ENCODE assay signal across 11 cellular contexts in the genomic region with DNA sequence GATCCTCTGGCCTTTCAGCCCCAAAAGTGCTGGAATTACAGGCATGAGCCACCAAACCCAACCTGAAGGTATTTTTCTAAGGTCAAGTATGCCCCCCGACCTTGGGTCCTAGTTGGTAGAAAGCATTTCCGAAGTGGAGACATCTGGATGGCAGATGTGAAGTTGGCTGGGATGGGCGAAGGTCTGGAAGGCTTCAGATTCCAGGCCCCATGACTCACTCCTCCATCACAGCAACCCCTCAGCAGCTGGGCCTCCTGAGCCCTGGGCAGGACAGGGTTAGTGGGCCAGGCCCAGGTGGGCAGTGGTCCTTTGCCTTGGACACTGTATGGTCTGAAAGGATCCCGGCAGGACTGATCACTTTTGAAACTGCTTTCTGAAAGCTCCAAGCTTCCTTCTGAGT. TPM values are rescaled to one million over a fixed set of nuclear protein-coding genes. Genes with fewer than 3 reads are reported as not detected.
DNase-seq lines count a peak whose midpoint lies in the region; ATAC-seq and TF ChIP-seq lines count a peak whose summit lies in the region.
"Had no signal": no experiment of that assay in that cellular context is flagged by ENCODE, and none has a peak within 500 bp of the region (broad histone marks: within the 10 kb centered on the region; RNA-seq: fewer than 3 reads in every experiment).

No MANE protein-coding gene starts in this region.

- TF ChIP-seq POLR2A in breast epithelium (IDR thresholded peaks at IDR 0.05) = no peak

- peak overlapping the region; percentile 95 for H3K27ac Mint-ChIP-seq in HFFc6
- no peak overlapping the region for H3K27ac Mint-ChIP-seq in naive thymus-derived CD8-positive, alpha-beta T cell
- H3K27ac Mint-ChIP-seq: stimulated activated naive B cell treated with anti-CD40 and anti-IgM and Interleukin-4, amounts not matched to agents 10 μg/mL and 1 μg/mL and 100 μg/mL, for 72 hours had no signal

- no peak for ATAC-seq in naive thymus-derived CD8-positive, alpha-beta T cell
- ATAC-seq in GM19324 (IDR thresholded peaks at IDR 0.05; ENCODE audit: low FRiP score, unreplicated experiment) = no peak
- ATAC-seq: Panc1; stimulated activated naive B cell treated with anti-CD40 and anti-IgM and Interleukin-4, amounts not matched to agents 10 μg/mL and 1 μg/mL and 100 μg/mL, for 72 hours had no signal

- peak overlapping the region; percentile 78 for H3K4me3 Mint-ChIP-seq in HFFc6
- H3K4me3 Mint-ChIP-seq in naive thymus-derived CD8-positive, alpha-beta T cell = no peak overlapping the region
- H3K4me3 Mint-ChIP-seq: stimulated activated naive B cell treated with anti-CD40 and anti-IgM and Interleukin-4, amounts not matched to agents 10 μg/mL and 1 μg/mL and 100 μg/mL, for 72 hours had no signal

- H3K4me1 ChIP-seq in breast epithelium (peaks cover 0 to 8% of the 10 kb centered on the region in 2 donors), urinary bladder (ENCODE audit: insufficient read depth) (no peaks in the 10 kb centered on the region)

- H3K9me3 Mint-ChIP-seq in HFFc6 = no peaks in the 10 kb centered on the region
- H3K9me3 Mint-ChIP-seq in naive thymus-derived CD8-positive, alpha-beta T cell = no peaks in the 10 kb centered on the region
- H3K9me3 Mint-ChIP-seq: stimulated activated naive B cell treated with anti-CD40 and anti-IgM and Interleukin-4, amounts not matched to agents 10 μg/mL and 1 μg/mL and 100 μg/mL, for 72 hours had no signal

- H3K9me3 ChIP-seq in breast epithelium = no peaks in the 10 kb centered on the region
- H3K9me3 ChIP-seq: spleen had no signal

- intact Hi-C loops in breast epithelium (cut with DNase I; ENCODE audit: low total_unique reads) = loop anchor here (5.0 kb wide), 1 partner anchor 140 kb away; no protein-coding TSS in a partner anchor

- TF ChIP-seq CTCF in HFFc6 (IDR thresholded peaks at IDR 0.05) (no peak), breast epithelium (IDR thresholded peaks at IDR 0.05) (no peak)

- H3K27me3 ChIP-seq in breast epithelium = no peaks in the 10 kb centered on the region

- H3K36me3 ChIP-seq in breast epithelium = no peaks in the 10 kb centered on the region
- no peaks in the 10 kb centered on the region for H3K36me3 ChIP-seq in urinary bladder (ENCODE audit: insufficient read depth)
- H3K36me3 ChIP-seq: spleen had no signal

- H3K27ac ChIP-seq in breast epithelium (peak overlapping the region; percentile 11 to 74), urinary bladder (ENCODE audit: low read depth) (peak overlapping the region; percentile 27)
- H3K27ac ChIP-seq: spleen had no signal

- H3K27me3 Mint-ChIP-seq in HFFc6 (ENCODE audit: insufficient read depth) = no peaks in the 10 kb centered on the region; the same call in 1 of the 2 replicates
- no peaks in the 10 kb centered on the region for H3K27me3 Mint-ChIP-seq in naive thymus-derived CD8-positive, alpha-beta T cell
- H3K27me3 Mint-ChIP-seq: stimulated activated naive B cell treated with anti-CD40 and anti-IgM and Interleukin-4, amounts not matched to agents 10 μg/mL and 1 μg/mL and 100 μg/mL, for 72 hours had no signal

- DNase-seq in HFFc6 (peak; percentile 80), breast epithelium (ENCODE audit: low spot score in 2 of 2) (no peak), hepatic stellate cell (ENCODE audit: low spot score) (peak; percentile 90), T-helper 1 cell (no peak)
- DNase-seq in naive thymus-derived CD8-positive, alpha-beta T cell = no peak
- DNase-seq: NCI-H2107; stimulated activated naive B cell treated with anti-CD40 and anti-IgM and Interleukin-4, amounts not matched to agents 10 μg/mL and 1 μg/mL and 100 μg/mL, for 72 hours had no signal

- POLR2A ChIA-PET in naive thymus-derived CD8-positive, alpha-beta T cell (lab: Charles Lee) = no interaction called here

- H3K4me1 Mint-ChIP-seq in HFFc6 (ENCODE audit: low read depth) = peaks cover 87% of the 10 kb centered on the region
- H3K4me1 Mint-ChIP-seq in naive thymus-derived CD8-positive, alpha-beta T cell = peaks cover 1 to 8% (median 3%) of the 10 kb centered on the region in 4 donors

- H3K4me3 ChIP-seq in breast epithelium (no peak overlapping the region), urinary bladder (ENCODE audit: low read depth, low read length) (no peak overlapping the region)
- H3K4me3 ChIP-seq: spleen had no signal

- peaks cover 5% of the 10 kb centered on the region for H3K36me3 Mint-ChIP-seq in HFFc6 (ENCODE audit: low read depth)
- H3K36me3 Mint-ChIP-seq in naive thymus-derived CD8-positive, alpha-beta T cell = no peaks in the 10 kb centered on the region
- H3K36me3 Mint-ChIP-seq: stimulated activated naive B cell treated with anti-CD40 and anti-IgM and Interleukin-4, amounts not matched to agents 10 μg/mL and 1 μg/mL and 100 μg/mL, for 72 hours had no signal

- WGBS in urinary bladder = 48% methylated on average over 4 of the region's 4 CpGs

RNA-seq across cellular contexts. Expression of a gene that starts 23.3 kb away (rescaled TPM):
- total RNA-seq in HFFc6 (2021; fragmentation: NEBNext Ultra II Directional; extraction: Animal tissue kit (Norgen Biotek cat#: 25700)) = 10 to 100 TPM; 72.9 to 88.0 (median 78.4) TPM
- total RNA-seq in breast epithelium (10 to 100 TPM; 11.3 to 31.5 (median 22.7) TPM), urinary bladder (27.5 TPM)
- 19.0 TPM for polyA plus RNA-seq in urinary bladder
- total RNA-seq in naive thymus-derived CD8-positive, alpha-beta T cell = 1 to 10 TPM; 2.1 to 3.0 TPM
- 1 to 10 TPM in 1 of 3 donors, under 1 TPM in 2; 0.10 to 1.9 (median 0.41) TPM for polyA plus RNA-seq in naive thymus-derived CD8-positive, alpha-beta T cell

RNA-seq across cellular contexts. Expression of a gene that starts 55.3 kb away (rescaled TPM):
- 100 to 1,000 TPM; 540 to 614 (median 577) TPM for total RNA-seq in HFFc6 (2021; fragmentation: NEBNext Ultra II Directional; extraction: Animal tissue kit (Norgen Biotek cat#: 25700))
- total RNA-seq in breast epithelium = 1,000 to 10,000 TPM in 1 of 3 donors, 100 to 1,000 TPM in 2; 186 to 1,491 (median 767) TPM
- total RNA-seq in urinary bladder = 719 TPM
- 4,390 TPM for polyA plus RNA-seq in urinary bladder
- total RNA-seq in naive thymus-derived CD8-positive, alpha-beta T cell = 10 to 100 TPM; 21.8 to 22.4 TPM
- polyA plus RNA-seq in naive thymus-derived CD8-positive, alpha-beta T cell = 10 to 100 TPM; 43.3 to 48.2 (median 46.1) TPM

Comparison
In these comparisons a context has a peak if more than half of its experiments do, and no peak if none do; other contexts are left out.
1. DNase-seq: peak in HFFc6 (single experiment) and hepatic stellate cell (single experiment); none in breast epithelium (0 of 2), T-helper 1 cell (0 of 5) and naive thymus-derived CD8-positive, alpha-beta T cell (0 of 10).
2. RNA of a gene that starts 55.3 kb away (total RNA-seq): 186 to 1,491 TPM in breast epithelium, 719 TPM in urinary bladder (single experiment) and 540 to 614 TPM in HFFc6; 21.8 to 22.4 TPM in naive thymus-derived CD8-positive, alpha-beta T cell; every median in the first group is over 4 times any median in the second.